1 cellular context compared by ENCODE assay signal in the genomic region with DNA sequence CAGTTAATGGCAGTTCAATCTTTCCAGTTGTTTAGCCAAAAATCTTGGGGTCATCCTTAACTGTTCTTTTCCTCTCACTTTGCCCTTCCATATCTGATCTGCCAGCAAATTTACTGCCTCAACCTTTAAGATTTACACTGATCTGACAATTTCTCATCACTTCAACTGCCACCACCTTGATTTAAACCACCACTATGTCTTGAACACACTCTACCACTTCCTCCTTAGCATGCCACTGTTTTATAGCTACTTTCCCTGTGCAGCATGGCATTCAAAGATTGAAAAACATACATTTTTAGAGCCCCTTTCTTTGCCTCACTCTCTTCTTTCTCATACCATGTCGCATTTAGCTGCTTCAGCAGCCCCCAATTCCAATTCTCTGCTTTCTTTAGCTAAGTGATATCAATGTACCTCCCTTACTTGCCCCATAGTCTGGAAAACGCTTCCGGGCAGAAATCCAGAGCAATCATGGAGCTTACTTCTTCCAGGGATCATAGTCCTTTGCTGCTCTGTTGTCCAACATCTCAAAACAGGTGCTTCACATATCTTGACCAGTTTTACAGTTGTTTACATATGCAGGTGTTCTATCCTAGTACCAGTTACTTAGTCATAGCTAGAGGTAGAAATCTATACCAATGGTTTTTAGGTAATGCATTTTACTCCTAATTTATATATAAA.
TF ChIP-seq lines count a peak whose summit lies in the region.

No MANE protein-coding gene starts in this region.

TF ChIP-seq in GM12878, 131 proteins besides CTCF, POLR2A, EP300 and RAD21 (continued from another document):
- TF ChIP-seq, protein P1, sequence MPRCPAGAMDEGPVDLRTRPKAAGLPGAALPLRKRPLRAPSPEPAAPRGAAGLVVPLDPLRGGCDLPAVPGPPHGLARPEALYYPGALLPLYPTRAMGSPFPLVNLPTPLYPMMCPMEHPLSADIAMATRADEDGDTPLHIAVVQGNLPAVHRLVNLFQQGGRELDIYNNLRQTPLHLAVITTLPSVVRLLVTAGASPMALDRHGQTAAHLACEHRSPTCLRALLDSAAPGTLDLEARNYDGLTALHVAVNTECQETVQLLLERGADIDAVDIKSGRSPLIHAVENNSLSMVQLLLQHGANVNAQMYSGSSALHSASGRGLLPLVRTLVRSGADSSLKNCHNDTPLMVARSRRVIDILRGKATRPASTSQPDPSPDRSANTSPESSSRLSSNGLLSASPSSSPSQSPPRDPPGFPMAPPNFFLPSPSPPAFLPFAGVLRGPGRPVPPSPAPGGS (IDR thresholded peaks at IDR 0.05; ENCODE audit: borderline replicate concordance, insufficient read depth, low read depth, low read length, poor library complexity, severe bottlenecking) = no peak
- TF ChIP-seq TBL1XR1 (IDR thresholded peaks at IDR 0.05; ENCODE audit: low read depth, low read length) (no peak), HDAC2 (IDR thresholded peaks at IDR 0.05) (no peak), YY1 (IDR thresholded peaks at IDR 0.05; ENCODE audit: low read depth, low read length) (no peak), TCF7 (IDR thresholded peaks at IDR 0.05; ENCODE audit: borderline replicate concordance) (no peak), CEBPB (IDR thresholded peaks at IDR 0.05; ENCODE audit: borderline replicate concordance in 1 of 2, low read depth in 2 of 2, low read length in 2 of 2) (no peak), LARP7 (IDR thresholded peaks at IDR 0.05) (no peak)
TF ChIP-seq in GM12878: peak in this region for 0.
